In genomic region chr2:70103531-70104061, GRCh38 we compare ENCODE assay signal across 9 cellular contexts. TPM values are rescaled to one million over a fixed set of nuclear protein-coding genes. Genes with fewer than 3 reads are reported as not detected.
DNase-seq lines count a peak whose midpoint lies in the region; ATAC-seq, FAIRE-seq and TF ChIP-seq lines count a peak whose summit lies in the region.
"Had no signal": no experiment of that assay in that cellular context is flagged by ENCODE, and none has a peak within 500 bp of the region (broad histone marks: within the 10 kb centered on the region; RNA-seq: fewer than 3 reads in every experiment).

No MANE protein-coding gene starts in this region.

- no peak overlapping the region; the same call in 1 of the 2 replicates for H2BK15ac ChIP-seq in H1 (ENCODE audit: low read length)

- H3K9ac ChIP-seq in MM.1S (ENCODE audit: low read length) (0 out of 2 replicates have a peak overlapping the region, but pooled peaks have one; percentile 7), H1 (replicated peaks in 1 of 4; ENCODE audit: extremely low read depth in 1 of 4, low read depth in 3 of 4, low read length in 3 of 4) (no peak overlapping the region)

- no peak overlapping the region for H2BK20ac ChIP-seq in H1 (ENCODE audit: low read length)

- no peak overlapping the region for H3K18ac ChIP-seq in H1 (ENCODE audit: extremely low read depth, low read length)

- H3K23ac ChIP-seq in H1 (ENCODE audit: insufficient read length): no peak overlapping the region

- no peaks in the 10 kb centered on the region for H3K23me2 ChIP-seq in H1 (ENCODE audit: low read depth, low read length)

- ATAC-seq in GM21528 (IDR thresholded peaks at IDR 0.05; ENCODE audit: low FRiP score, unreplicated experiment): no peak

- no peak overlapping the region for H2BK120ac ChIP-seq in H1 (replicated peaks; ENCODE audit: low read depth, low read length)

- H3K4ac ChIP-seq in H1 (replicated peaks; ENCODE audit: insufficient read length, low read depth, low read length): no peak overlapping the region

- H3K27me3 ChIP-seq in MM.1S (replicated peaks; ENCODE audit: insufficient read depth, low read length) (no peaks in the 10 kb centered on the region), H1 (replicated peaks in 1 of 4; ENCODE audit: control insufficient read depth in 3 of 4, extremely low read depth in 1 of 4, insufficient read depth in 3 of 4, low read length in 3 of 4) (no peaks in the 10 kb centered on the region)
- H3K27me3 ChIP-seq: ascending aorta had no signal

- CTCF ChIA-PET in H1 (lab: Charles Lee; ENCODE audit: partially characterized antibody): interaction anchor here (0.6 to 1.7 kb wide), 10 partner anchors 10 to 122 kb away, joined by 3 to 6 read pairs (median 4); no protein-coding TSS in a partner anchor

- H4K91ac ChIP-seq in H1 (replicated peaks; ENCODE audit: insufficient read length, low read length): no peak overlapping the region

- H3F3A ChIP-seq in MM.1S (ENCODE audit: insufficient read depth, low read length): peaks cover 14% of the 10 kb centered on the region

- TF ChIP-seq POLR2A in GM12891 (IDR thresholded peaks at IDR 0.05; ENCODE audit: low read depth, low read length) (no peak), H1 (IDR thresholded peaks at IDR 0.05; ENCODE audit: control extremely low read depth in 1 of 2, low read depth in 2 of 2, low read length in 2 of 2) (no peak)

- H4K20me1 ChIP-seq in MM.1S (ENCODE audit: insufficient read depth, low read length) (no peaks in the 10 kb centered on the region), H1 (replicated peaks in 1 of 2; ENCODE audit: control insufficient read depth in 1 of 2, insufficient read depth in 2 of 2, low read length in 2 of 2) (no peaks in the 10 kb centered on the region)

- H3K79me1 ChIP-seq in H1 (ENCODE audit: low read depth, low read length): no peaks in the 10 kb centered on the region

- no peak overlapping the region for H2AK5ac ChIP-seq in H1 (ENCODE audit: low read depth, low read length)

- 80% methylated on average over 5 of the region's 5 CpGs; no CpG with 5 or more reads in 1 of the 2 experiments for WGBS in H1 (ENCODE audit: extremely low coverage in 1 of 2, insufficient coverage in 1 of 2, insufficient read length in 1 of 2, insufficient replicate concordance in 2 of 2, low coverage in 1 of 2, low lambda C conversion rate in 2 of 2, missing lambda C conversion rate in 1 of 2), 2 experiments

- peak overlapping the region; percentile 26; the same call in 1 of the 2 replicates for H3K4me2 ChIP-seq in MM.1S (ENCODE audit: low read depth, low read length)
- H3K4me2 ChIP-seq in H1 (ENCODE audit: insufficient read depth in 1 of 2, low read depth in 2 of 2, low read length in 2 of 2): no peak overlapping the region

- peak overlapping the region; percentile 11; the same call in 1 of the 2 replicates for H3K27ac ChIP-seq in MM.1S (ENCODE audit: low read length)
- no peak overlapping the region; the same call in 1 of the 2 replicates for H3K27ac ChIP-seq in H1 (ENCODE audit: low read depth, low read length)
- peak overlapping the region in 17 of 21 experiments; percentile 1 to 85 (median 54) for H3K27ac ChIP-seq in skin epidermis
- H3K27ac ChIP-seq: ascending aorta had no signal

- no peak for TF ChIP-seq EP300 in H1 (IDR thresholded peaks at IDR 0.05; ENCODE audit: borderline replicate concordance in 1 of 2, low read depth in 2 of 2, low read length in 2 of 2)

- H2BK5ac ChIP-seq in H1 (ENCODE audit: low read depth, low read length): no peak overlapping the region

- H3K4me3 ChIP-seq in MM.1S (ENCODE audit: low read length): no peak overlapping the region
- no peak overlapping the region for H3K4me3 ChIP-seq in H1 (ENCODE audit: extremely low read depth in 1 of 4, insufficient read depth in 2 of 4, low read depth in 3 of 4, low read length in 4 of 4)
- H3K4me3 ChIP-seq in skin epidermis: no peak overlapping the region
- H3K4me3 ChIP-seq: ascending aorta had no signal

- peak; percentile 12 to 34; a peak in 2 of 4 replicates for TF ChIP-seq RAD21 in H1 (IDR thresholded peaks at IDR 0.05 in 1 of 2, conservative IDR thresholded peaks at IDR 0.05 in 1 of 2; ENCODE audit: low read depth in 2 of 2, low read length in 2 of 2)

- H3K9me3 ChIP-seq in MM.1S (replicated peaks; ENCODE audit: insufficient read depth, low read length): no peaks in the 10 kb centered on the region
- no peaks in the 10 kb centered on the region for H3K9me3 ChIP-seq in H1 (ENCODE audit: insufficient read depth in 2 of 2, low read depth in 1 of 2, low read length in 1 of 2)
- H3K9me3 ChIP-seq: ascending aorta had no signal

- H3K4me1 ChIP-seq in MM.1S (ENCODE audit: low read length): peaks cover 24% of the 10 kb centered on the region
- H3K4me1 ChIP-seq in H1 (replicated peaks in 1 of 4; ENCODE audit: control insufficient read depth in 3 of 4, insufficient read depth in 4 of 4, low read length in 3 of 4): peaks cover 6 to 10% (median 8%) of the 10 kb centered on the region in 4 experiments

- no peaks in the 10 kb centered on the region for H3K36me3 ChIP-seq in MM.1S (replicated peaks; ENCODE audit: insufficient read depth, low read length)
- no peaks in the 10 kb centered on the region for H3K36me3 ChIP-seq in H1 (ENCODE audit: control insufficient read depth in 2 of 4, insufficient read depth in 4 of 4, low read length in 3 of 4)
- H3K36me3 ChIP-seq: ascending aorta had no signal

- no peak overlapping the region for H4K5ac ChIP-seq in H1 (ENCODE audit: insufficient read length, low read depth, low read length)

- TF ChIP-seq CTCF in MM.1S (IDR thresholded peaks at IDR 0.05; ENCODE audit: low read length): no peak
- TF ChIP-seq CTCF in H1 (IDR thresholded peaks at IDR 0.05; ENCODE audit: control extremely low read depth in 1 of 3, insufficient read depth in 1 of 3, low read depth in 1 of 3, low read length in 3 of 3): peak in 1 of 3 experiments; percentile 16; a peak in 1 of 4 replicates

- no peak overlapping the region for H3K14ac ChIP-seq in H1 (ENCODE audit: insufficient read length)

- H3K79me2 ChIP-seq in MM.1S (ENCODE audit: low read length) (no peaks in the 10 kb centered on the region), H1 (ENCODE audit: control insufficient read depth in 1 of 2, insufficient read depth in 2 of 2, low read length in 2 of 2) (no peaks in the 10 kb centered on the region)

- FAIRE-seq in GM12891 (lab: Jason Lieb, UNC) (peak; percentile 67), H1 (lab: Jason Lieb, UNC) (no peak)

- no peak for DNase-seq in GM12891 (ENCODE audit: insufficient read length, low spot score)
- peak; percentile 12 for DNase-seq in MM.1S
- no peak for DNase-seq in H1 (ENCODE audit: low read depth in 1 of 2, low spot score in 2 of 2)
- DNase-seq in NCI-H2227 treated with DMSO at 0.1 percent for 48 hours (lab: John Stamatoyannopoulos, UW): no peak
- no peak for DNase-seq in stimulated activated CD4-positive, alpha-beta T cell treated with anti-CD3 and anti-CD28 coated beads, Interleukin-15, amount 100 ng/mL, for 24 hours
- no peak for DNase-seq in SHP77 (lab: John Stamatoyannopoulos, UW)

- H4K8ac ChIP-seq in H1 (ENCODE audit: extremely low read depth, insufficient read depth, low read length): peak overlapping the region; percentile 38; the same call in 1 of the 2 replicates

- peak overlapping the region; percentile 56 for H2AFZ ChIP-seq in MM.1S (ENCODE audit: low read length)
- H2AFZ ChIP-seq in H1 (ENCODE audit: low read length): no peak overlapping the region

- POLR2A ChIA-PET in H1 (lab: Charles Lee; ENCODE audit: partially characterized antibody): interaction anchor here (1.0 to 51.3 kb wide), 5 partner anchors 17 to 78 kb away, joined by 3 to 1553 read pairs (median 6); partner anchors contain the start of gene PCBP1

- H3K56ac ChIP-seq in H1 (replicated peaks; ENCODE audit: insufficient read length, low read depth, low read length): no peak overlapping the region

- no peak overlapping the region for H2BK12ac ChIP-seq in H1 (ENCODE audit: low read depth, low read length)

- H3K9me2 ChIP-seq in MM.1S (replicated peaks; ENCODE audit: insufficient read depth, low read length): no peaks in the 10 kb centered on the region

TF ChIP-seq in GM12891, 5 proteins besides CTCF, POLR2A, EP300 and RAD21:
- TF ChIP-seq TAF1 (IDR thresholded peaks at IDR 0.05; ENCODE audit: low read depth, low read length): 0 out of 2 replicates have a peak, but pooled peaks have one; percentile 23
- TF ChIP-seq POLR2AphosphoS5 (IDR thresholded peaks at IDR 0.05; ENCODE audit: low read depth, low read length): 0 out of 2 replicates have a peak, but pooled peaks have one; percentile 36
- peak; percentile 83 for TF ChIP-seq SPI1 (IDR thresholded peaks at IDR 0.05; ENCODE audit: low read depth, low read length)
- no peak for TF ChIP-seq POU2F2 (IDR thresholded peaks at IDR 0.05; ENCODE audit: low read depth, low read length)
- TF ChIP-seq PAX5 (IDR thresholded peaks at IDR 0.05; ENCODE audit: insufficient read depth, low read length, severe bottlenecking): no peak

TF ChIP-seq in H1, 55 proteins besides CTCF, POLR2A, EP300 and RAD21 (continues in another document):
- TF ChIP-seq POU5F1 (IDR thresholded peaks at IDR 0.05; ENCODE audit: low read depth, low read length) (no peak), GTF2F1 (IDR thresholded peaks at IDR 0.05; ENCODE audit: borderline replicate concordance, low read depth, low read length) (no peak), CREB1 (IDR thresholded peaks at IDR 0.05) (no peak), TBP (IDR thresholded peaks at IDR 0.05; ENCODE audit: low read depth, low read length) (no peak), CHD1 (IDR thresholded peaks at IDR 0.05; ENCODE audit: low read depth, low read length) (no peak)

RNA-seq across cellular contexts. Expression of gene PCBP1, which starts 16.3 kb away (rescaled TPM):
- polyA plus RNA-seq in GM12891 (2012; ENCODE audit: low read depth, missing spikeins): 235 TPM
- total RNA-seq in H1 (2021; fragmentation: NEBNext Ultra II Directional; extraction: Animal tissue kit (Norgen Biotek cat#: 25700)): 493 and 511 TPM in 2 replicates
- 279 and 316 TPM in 2 replicates for polyA plus RNA-seq in H1 (2011; rRNA removed)
- polyA plus RNA-seq in H1 (2011; cell fraction: cytosol; rRNA removed): 181 TPM
- polyA plus RNA-seq in H1 (2011; cell fraction: nucleus; rRNA removed): 208 TPM
- 451 to 481 TPM (median 460 TPM) in 4 replicates for polyA plus RNA-seq in H1 (2012, experiment 1 of 2)
- polyA plus RNA-seq in H1 (2012, experiment 2 of 2): 526 TPM
- 268 TPM for polyA plus RNA-seq in H1 (2013, experiment 1 of 2)
- 272 TPM for polyA plus RNA-seq in H1 (2013, experiment 2 of 2)
- polyA minus RNA-seq in H1 (2011; rRNA and poly(A)+ RNA removed): 108 and 124 TPM in 2 replicates
- 164 TPM for polyA minus RNA-seq in H1 (2011; cell fraction: cytosol; rRNA and poly(A)+ RNA removed)
- polyA minus RNA-seq in H1 (2011; cell fraction: nucleus; rRNA and poly(A)+ RNA removed): 102 TPM
